In the genomic region with DNA sequence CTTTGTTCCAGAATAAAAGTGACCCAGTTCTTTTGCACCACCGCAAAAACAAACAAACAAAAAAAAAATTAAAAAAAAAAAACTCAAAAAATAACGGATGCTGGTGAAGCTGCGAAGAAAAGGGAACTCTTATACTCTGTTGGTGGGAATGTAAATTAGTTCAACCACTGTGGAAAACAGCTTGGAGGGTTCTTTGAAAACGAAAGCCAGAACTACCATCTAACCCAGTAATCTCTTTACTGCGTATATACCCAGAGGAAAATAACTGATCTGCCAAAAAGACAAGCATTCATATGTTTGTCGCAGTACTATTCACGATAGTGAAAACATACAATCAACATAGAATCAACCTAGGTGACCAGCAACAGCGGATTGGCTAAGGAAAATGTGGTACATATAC, we compare ENCODE assay signal across 25 cellular contexts.
DNase-seq lines count a peak whose midpoint lies in the region; ATAC-seq, FAIRE-seq and TF ChIP-seq lines count a peak whose summit lies in the region.
"Had no signal": no experiment of that assay in that cellular context is flagged by ENCODE, and none has a peak within 500 bp of the region (broad histone marks: within the 10 kb centered on the region; RNA-seq: fewer than 3 reads in every experiment).

No MANE protein-coding gene starts in this region.

- no peak overlapping the region for H2BK120ac ChIP-seq in H1 (replicated peaks; ENCODE audit: low read depth, low read length)

- H2AFZ ChIP-seq in H1 (ENCODE audit: low read length) = no peak overlapping the region
- H2AFZ ChIP-seq: neural progenitor cell had no signal

- H3K4me3 Mint-ChIP-seq in activated CD8-positive, alpha-beta T cell treated with anti-CD3 and anti-CD28 coated beads for 36 hours = no peak overlapping the region
- H3K4me3 Mint-ChIP-seq: activated CD4-positive, alpha-beta T cell treated with anti-CD3 and anti-CD28 coated beads, Interleukin-2, amount 10 ng/mL, durations not matched to agents 7 days and 5 days; activated T-cell treated with anti-CD3 and anti-CD28 coated beads, Interleukin-2, amount 50 U/mL, for 72 hours; brain; CD8-positive, alpha-beta memory T cell; neural progenitor cell had no signal

- no peak overlapping the region for H2AK5ac ChIP-seq in H1 (ENCODE audit: low read depth, low read length)

- H3K36me3 Mint-ChIP-seq in activated CD8-positive, alpha-beta T cell treated with anti-CD3 and anti-CD28 coated beads for 36 hours (ENCODE audit: low read depth) = peaks cover 2% of the 10 kb centered on the region
- H3K36me3 Mint-ChIP-seq: brain, neural progenitor cell had no signal

- no peaks in the 10 kb centered on the region for H4K20me1 ChIP-seq in H1 (replicated peaks in 1 of 2; ENCODE audit: control insufficient read depth in 1 of 2, insufficient read depth in 2 of 2, low read length in 2 of 2)

- H4K91ac ChIP-seq in H1 (replicated peaks; ENCODE audit: insufficient read length, low read length) = no peak overlapping the region

- TF ChIP-seq EP300 in H1 (IDR thresholded peaks at IDR 0.05; ENCODE audit: borderline replicate concordance in 1 of 2, low read depth in 2 of 2, low read length in 2 of 2) = no peak

- no peaks in the 10 kb centered on the region for H3K36me3 ChIP-seq in H1 (ENCODE audit: control insufficient read depth in 2 of 4, insufficient read depth in 4 of 4, low read length in 3 of 4)
- H3K36me3 ChIP-seq in WERI-Rb-1 = no peaks in the 10 kb centered on the region
- H3K36me3 ChIP-seq: adrenal gland, neural progenitor cell, right lobe of liver, upper lobe of left lung had no signal

- no peak overlapping the region for H2BK12ac ChIP-seq in H1 (ENCODE audit: low read depth, low read length)

- H3K56ac ChIP-seq in H1 (replicated peaks; ENCODE audit: insufficient read length, low read depth, low read length) = no peak overlapping the region

- H3K9me3 ChIP-seq in H1 (ENCODE audit: insufficient read depth in 2 of 2, low read depth in 1 of 2, low read length in 1 of 2) (no peaks in the 10 kb centered on the region), WERI-Rb-1 (ENCODE audit: severe bottlenecking) (no peaks in the 10 kb centered on the region)
- H3K9me3 ChIP-seq: adrenal gland, right lobe of liver, upper lobe of left lung had no signal

- H3K9ac ChIP-seq in H1 (replicated peaks in 1 of 4; ENCODE audit: extremely low read depth in 1 of 4, low read depth in 3 of 4, low read length in 3 of 4) = no peak overlapping the region
- H3K9ac ChIP-seq: neural progenitor cell had no signal

- H3K23ac ChIP-seq in H1 (ENCODE audit: insufficient read length) = no peak overlapping the region

- no peak overlapping the region for H2BK15ac ChIP-seq in H1 (ENCODE audit: low read length)

- no peak overlapping the region for H4K8ac ChIP-seq in H1 (ENCODE audit: extremely low read depth, insufficient read depth, low read length)

- H3K79me1 ChIP-seq in H1 (ENCODE audit: low read depth, low read length) = no peaks in the 10 kb centered on the region

- POLR2A ChIA-PET in H1 (lab: Charles Lee; ENCODE audit: partially characterized antibody) = no interaction called here
- POLR2A ChIA-PET in activated CD8-positive, alpha-beta T cell treated with anti-CD3 and anti-CD28 coated beads for 36 hours (lab: Charles Lee) = no interaction called here

- TF ChIP-seq POLR2A in H1 (IDR thresholded peaks at IDR 0.05; ENCODE audit: control extremely low read depth in 1 of 2, low read depth in 2 of 2, low read length in 2 of 2) = no peak

- H3K79me2 ChIP-seq in H1 (ENCODE audit: control insufficient read depth in 1 of 2, insufficient read depth in 2 of 2, low read length in 2 of 2) = no peaks in the 10 kb centered on the region

- no peak for TF ChIP-seq RAD21 in H1 (IDR thresholded peaks at IDR 0.05 in 1 of 2, conservative IDR thresholded peaks at IDR 0.05 in 1 of 2; ENCODE audit: low read depth in 2 of 2, low read length in 2 of 2)

- H3K27ac ChIP-seq in H1 (ENCODE audit: low read depth, low read length) (no peak overlapping the region), WERI-Rb-1 (no peak overlapping the region)
- H3K27ac ChIP-seq: adrenal gland, neural progenitor cell, right lobe of liver, upper lobe of left lung had no signal

- H3K27me3 ChIP-seq in H1 (replicated peaks in 1 of 4; ENCODE audit: control insufficient read depth in 3 of 4, extremely low read depth in 1 of 4, insufficient read depth in 3 of 4, low read length in 3 of 4) (no peaks in the 10 kb centered on the region), WERI-Rb-1 (ENCODE audit: insufficient read depth, low read depth, severe bottlenecking) (no peaks in the 10 kb centered on the region)
- H3K27me3 ChIP-seq: adrenal gland, neural progenitor cell, right lobe of liver, upper lobe of left lung had no signal

- no peak overlapping the region for H4K5ac ChIP-seq in H1 (ENCODE audit: insufficient read length, low read depth, low read length)

- no peak overlapping the region for H2BK5ac ChIP-seq in H1 (ENCODE audit: low read depth, low read length)

- peak; percentile 47 for ATAC-seq in GM21447 (IDR thresholded peaks at IDR 0.05; ENCODE audit: unreplicated experiment)
- peak; percentile 68 for ATAC-seq in HG02943 (IDR thresholded peaks at IDR 0.05; ENCODE audit: low read depth, unreplicated experiment)
- ATAC-seq in activated CD8-positive, alpha-beta T cell treated with anti-CD3 and anti-CD28 coated beads for 36 hours = no peak
- ATAC-seq: activated T-cell treated with anti-CD3 and anti-CD28 coated beads, Interleukin-2, amount 50 U/mL, for 72 hours; left lobe of liver; PC-3; right lobe of liver had no signal

- no peaks in the 10 kb centered on the region for H3K23me2 ChIP-seq in H1 (ENCODE audit: low read depth, low read length)

- no peak overlapping the region for H3K4me2 ChIP-seq in H1 (ENCODE audit: insufficient read depth in 1 of 2, low read depth in 2 of 2, low read length in 2 of 2)
- H3K4me2 ChIP-seq: neural progenitor cell had no signal

- H2BK20ac ChIP-seq in H1 (ENCODE audit: low read length) = 0 out of 2 replicates have a peak overlapping the region, but pooled peaks have one; percentile 18

- no peaks in the 10 kb centered on the region for H3K27me3 Mint-ChIP-seq in activated CD8-positive, alpha-beta T cell treated with anti-CD3 and anti-CD28 coated beads for 36 hours
- H3K27me3 Mint-ChIP-seq: activated CD4-positive, alpha-beta T cell treated with anti-CD3 and anti-CD28 coated beads, Interleukin-2, amount 10 ng/mL, durations not matched to agents 7 days and 5 days; brain; CD8-positive, alpha-beta memory T cell had no signal

- peaks cover 30% of the 10 kb centered on the region for H3K4me1 Mint-ChIP-seq in activated CD8-positive, alpha-beta T cell treated with anti-CD3 and anti-CD28 coated beads for 36 hours (ENCODE audit: low read depth)
- H3K4me1 Mint-ChIP-seq: brain, neural progenitor cell had no signal

- no peak overlapping the region for H3K4ac ChIP-seq in H1 (replicated peaks; ENCODE audit: insufficient read length, low read depth, low read length)

- CTCF ChIA-PET in H1 (lab: Charles Lee; ENCODE audit: partially characterized antibody) = no interaction called here
- CTCF ChIA-PET in activated CD8-positive, alpha-beta T cell treated with anti-CD3 and anti-CD28 coated beads for 36 hours (lab: Charles Lee) = interaction anchor here (1.2 kb wide), 1 partner anchor 13 kb away, joined by 4 read pairs; no protein-coding TSS in a partner anchor

- no peaks in the 10 kb centered on the region for H3K4me1 ChIP-seq in H1 (replicated peaks in 1 of 4; ENCODE audit: control insufficient read depth in 3 of 4, insufficient read depth in 4 of 4, low read length in 3 of 4)
- H3K4me1 ChIP-seq: adrenal gland, right lobe of liver, upper lobe of left lung had no signal

- no peak overlapping the region for H3K4me3 ChIP-seq in H1 (ENCODE audit: extremely low read depth in 1 of 4, insufficient read depth in 2 of 4, low read depth in 3 of 4, low read length in 4 of 4)
- H3K4me3 ChIP-seq in WERI-Rb-1 (ENCODE audit: low read depth, low read length) = no peak overlapping the region
- H3K4me3 ChIP-seq: adrenal gland, neural progenitor cell, right lobe of liver, upper lobe of left lung had no signal

- no peak overlapping the region for H3K18ac ChIP-seq in H1 (ENCODE audit: extremely low read depth, low read length)

- peaks cover 6% of the 10 kb centered on the region for H3K9me3 Mint-ChIP-seq in activated CD8-positive, alpha-beta T cell treated with anti-CD3 and anti-CD28 coated beads for 36 hours
- H3K9me3 Mint-ChIP-seq: neural progenitor cell had no signal

- FAIRE-seq in GM18507 (lab: Jason Lieb, UNC) (peak; percentile 78), H1 (lab: Jason Lieb, UNC) (no peak)

- DNase-seq in GM18507 (ENCODE audit: extremely low spot score, insufficient read length, low read depth) (no peak), H1 (ENCODE audit: low read depth in 1 of 2, low spot score in 2 of 2) (no peak), RKO (ENCODE audit: low spot score) (no peak), dedifferentiated amniotic fluid mesenchymal stem cell (ENCODE audit: extremely low spot score) (no peak), WERI-Rb-1 (no peak)
- no peak for DNase-seq in activated CD8-positive, alpha-beta T cell treated with anti-CD3 and anti-CD28 coated beads for 36 hours
- DNase-seq: activated CD4-positive, alpha-beta T cell treated with anti-CD3 and anti-CD28 coated beads, Interleukin-2, amount 10 ng/mL, durations not matched to agents 7 days and 5 days; activated naive CD4-positive, alpha-beta T cell; activated T-cell treated with anti-CD3 and anti-CD28 coated beads, Interleukin-2, amount 50 U/mL, for 72 hours; adrenal gland; CD8-positive, alpha-beta memory T cell; cerebellar nuclear complex; Karpas-422; mesendoderm; NCI-H510A; PC-3; right lobe of liver; SHP77; stimulated activated CD4-positive, alpha-beta T cell treated with anti-CD3 and anti-CD28 coated beads, Interleukin-4, amount 100 ng/mL, for 1 hour; upper lobe of left lung had no signal

- 93% methylated on average over 6 of the region's 8 CpGs; no CpG with 5 or more reads in 1 of the 2 experiments for WGBS in H1 (ENCODE audit: extremely low coverage in 1 of 2, insufficient coverage in 1 of 2, insufficient read length in 1 of 2, insufficient replicate concordance in 2 of 2, low coverage in 1 of 2, low lambda C conversion rate in 2 of 2, missing lambda C conversion rate in 1 of 2), 2 experiments

- intact Hi-C loops in activated CD8-positive, alpha-beta T cell treated with anti-CD3 and anti-CD28 coated beads for 36 hours (cut with micrococcal nuclease) = no loop called here

- no peak overlapping the region for H3K14ac ChIP-seq in H1 (ENCODE audit: insufficient read length)

- no peak overlapping the region for H3K27ac Mint-ChIP-seq in activated CD8-positive, alpha-beta T cell treated with anti-CD3 and anti-CD28 coated beads for 36 hours
- H3K27ac Mint-ChIP-seq: activated CD4-positive, alpha-beta T cell treated with anti-CD3 and anti-CD28 coated beads, Interleukin-2, amount 10 ng/mL, durations not matched to agents 7 days and 5 days; activated T-cell treated with anti-CD3 and anti-CD28 coated beads, Interleukin-2, amount 50 U/mL, for 72 hours; brain; CD8-positive, alpha-beta memory T cell; neural progenitor cell had no signal

- TF ChIP-seq CTCF in H1 (IDR thresholded peaks at IDR 0.05; ENCODE audit: control extremely low read depth in 1 of 3, insufficient read depth in 1 of 3, low read depth in 1 of 3, low read length in 3 of 3) = no peak
- TF ChIP-seq CTCF in activated CD8-positive, alpha-beta T cell treated with anti-CD3 and anti-CD28 coated beads for 36 hours (IDR thresholded peaks at IDR 0.05) = no peak
- TF ChIP-seq CTCF in WERI-Rb-1 (IDR thresholded peaks at IDR 0.05; ENCODE audit: low read depth, low read length) = no peak
